ENCODE assay signal across 17 cellular contexts in the genomic region with DNA sequence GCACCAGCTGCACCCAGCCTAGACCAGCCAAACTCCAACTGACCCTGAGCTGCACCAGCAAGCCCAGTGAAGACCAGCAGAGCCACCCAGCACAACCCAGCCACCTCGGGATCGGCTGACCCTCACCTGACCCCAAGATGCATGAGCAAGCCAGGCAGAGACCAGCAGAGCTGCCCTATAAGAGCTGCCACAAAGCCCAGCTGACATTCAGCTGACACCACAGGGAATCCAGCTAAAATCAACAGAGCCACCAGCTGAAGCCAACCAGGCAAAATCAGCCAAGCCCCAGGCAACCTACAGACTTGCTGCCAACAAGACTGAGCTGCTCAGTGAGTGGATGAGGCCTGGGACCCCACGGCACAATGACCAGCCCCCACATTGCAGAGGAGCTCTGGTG. TPM values are rescaled to one million over a fixed set of nuclear protein-coding genes. Genes with fewer than 3 reads are reported as not detected.
DNase-seq lines count a peak whose midpoint lies in the region; ATAC-seq and TF ChIP-seq lines count a peak whose summit lies in the region.
"Had no signal": no experiment of that assay in that cellular context is flagged by ENCODE, and none has a peak within 500 bp of the region (broad histone marks: within the 10 kb centered on the region; RNA-seq: fewer than 3 reads in every experiment).

No MANE protein-coding gene starts in this region.

- ATAC-seq in Panc1: peak; percentile 31; the same call in 1 of the 2 replicates
- ATAC-seq in left lobe of liver: peak; percentile 72
- no peak for ATAC-seq in GM21717 (IDR thresholded peaks at IDR 0.05; ENCODE audit: unreplicated experiment)
- no peak for ATAC-seq in HG03039 (IDR thresholded peaks at IDR 0.05; ENCODE audit: unreplicated experiment)

- no peaks in the 10 kb centered on the region for H3K27me3 ChIP-seq in BLaER1 treated with 17β-estradiol and CSF1 and Interleukin-3, amounts not matched to agents 10 nM and 100 nM
- H3K27me3 ChIP-seq in H7 (ENCODE audit: control insufficient read depth, insufficient read depth, low read length) (no peaks in the 10 kb centered on the region), Panc1 (ENCODE audit: control insufficient read depth, insufficient read depth, low read length) (no peaks in the 10 kb centered on the region), mesenchymal stem cell (ENCODE audit: control insufficient read depth in 1 of 2, insufficient read depth in 1 of 2, low read length in 2 of 2) (no peaks in the 10 kb centered on the region)
- H3K27me3 ChIP-seq: breast epithelium, thyroid gland had no signal

- H4K20me1 ChIP-seq in BLaER1 treated with 17β-estradiol and CSF1 and Interleukin-3, amounts not matched to agents 10 nM and 100 nM: no peaks in the 10 kb centered on the region

- peaks cover 0 to 29% (median 20%) of the 10 kb centered on the region in 10 experiments; a peak in 13 of 20 replicates for H3K4me1 ChIP-seq in BLaER1 treated with 17β-estradiol and CSF1 and Interleukin-3, amounts not matched to agents 10 nM and 100 nM
- H3K4me1 ChIP-seq in Panc1 (ENCODE audit: control insufficient read depth, insufficient read depth, low read length) (peaks cover 13% of the 10 kb centered on the region), mesenchymal stem cell (ENCODE audit: control insufficient read depth, insufficient read depth, low read depth, low read length) (peaks cover 12% of the 10 kb centered on the region)
- H3K4me1 ChIP-seq: breast epithelium, HAP-1 had no signal

- no peak overlapping the region for H2BK15ac ChIP-seq in mesenchymal stem cell (ENCODE audit: low read depth, poor library complexity, severe bottlenecking)

- no peak overlapping the region for H3K18ac ChIP-seq in mesenchymal stem cell (ENCODE audit: low read depth in 1 of 2, low read length in 2 of 2)

- no peak overlapping the region for H3K14ac ChIP-seq in mesenchymal stem cell (ENCODE audit: low read length in 2 of 2)

- no peak overlapping the region for H4K8ac ChIP-seq in mesenchymal stem cell (ENCODE audit: low read length)

- peak overlapping the region in 8 of 11 experiments; percentile 28 to 50 (median 40); a peak in 14 of 22 replicates for H3K4me2 ChIP-seq in BLaER1 treated with 17β-estradiol and CSF1 and Interleukin-3, amounts not matched to agents 10 nM and 100 nM
- no peak overlapping the region for H3K4me2 ChIP-seq in mesenchymal stem cell (ENCODE audit: low read length, poor library complexity, severe bottlenecking)

- POLR2A ChIA-PET in Panc1 (lab: Charles Lee): interaction anchor here (0.6 kb wide), 1 partner anchor 40 kb away, joined by 3 read pairs; no protein-coding TSS in a partner anchor

- intact Hi-C loops in Panc1 (cut with micrococcal nuclease; ENCODE audit: unreplicated experiment): no loop called here

- H2BK120ac ChIP-seq in mesenchymal stem cell (ENCODE audit: low read depth, low read length): no peak overlapping the region

- no peak overlapping the region for H2BK12ac ChIP-seq in mesenchymal stem cell (ENCODE audit: low read length in 2 of 2)

- no peaks in the 10 kb centered on the region for H3K79me1 ChIP-seq in mesenchymal stem cell (replicated peaks; ENCODE audit: low read length, poor library complexity, severe bottlenecking)

- no peaks in the 10 kb centered on the region for H3K9me3 ChIP-seq in BLaER1 treated with 17β-estradiol and CSF1 and Interleukin-3, amounts not matched to agents 10 nM and 100 nM (replicated peaks in 1 of 11)
- H3K9me3 ChIP-seq in Panc1 (ENCODE audit: control insufficient read depth, insufficient read depth, low read depth, low read length): no peaks in the 10 kb centered on the region
- H3K9me3 ChIP-seq in mesenchymal stem cell (ENCODE audit: control insufficient read depth, low read length): no peaks in the 10 kb centered on the region
- H3K9me3 ChIP-seq: breast epithelium, HAP-1, thyroid gland had no signal

- no peak overlapping the region for H3K27ac ChIP-seq in BLaER1 treated with 17β-estradiol and CSF1 and Interleukin-3, amounts not matched to agents 10 nM and 100 nM
- H3K27ac ChIP-seq in Panc1 (ENCODE audit: low read length) (no peak overlapping the region), mesenchymal stem cell (ENCODE audit: low read length, poor library complexity, severe bottlenecking) (no peak overlapping the region)
- H3K27ac ChIP-seq: breast epithelium, thyroid gland had no signal

- no peak overlapping the region for H4K91ac ChIP-seq in mesenchymal stem cell (ENCODE audit: low read length)

- no peak for TF ChIP-seq CTCF in Panc1 (IDR thresholded peaks at IDR 0.05)

- H3K9ac ChIP-seq in BLaER1 treated with 17β-estradiol and CSF1 and Interleukin-3, amounts not matched to agents 10 nM and 100 nM: no peak overlapping the region
- H3K9ac ChIP-seq in mesenchymal stem cell (ENCODE audit: low read length): no peak overlapping the region

- DNase-seq in H7 (peak; percentile 68), Panc1 (ENCODE audit: low read depth, low spot score) (no peak), left lobe of liver (ENCODE audit: low spot score) (peak; percentile 55), mesenchymal stem cell (no peak)
- DNase-seq in stimulated activated CD4-positive, alpha-beta T cell treated with anti-CD3 and anti-CD28 coated beads, Interleukin-1b, Interleukin-23, amount 100 ng/mL, for 48 hours: no peak
- DNase-seq: activated B cell treated with CpG ODN at 0.5 μM for 24 hours; effector CD4-positive, alpha-beta T cell; NCI-H446; stimulated activated CD4-positive, alpha-beta T cell treated with anti-CD3 and anti-CD28 coated beads, Interleukin-2, amount 100 ng/mL, for 48 hours had no signal

- CTCF ChIA-PET in Panc1 (lab: Charles Lee): no interaction called here

- no peak overlapping the region for H3K4ac ChIP-seq in mesenchymal stem cell (ENCODE audit: low read depth in 1 of 2, low read length in 2 of 2)

- no peak overlapping the region for H3K4me3 ChIP-seq in BLaER1 treated with 17β-estradiol and CSF1 and Interleukin-3, amounts not matched to agents 10 nM and 100 nM
- H3K4me3 ChIP-seq in H7 (ENCODE audit: insufficient read depth, low read depth, low read length) (no peak overlapping the region), Panc1 (ENCODE audit: low read depth in 2 of 2, low read length in 2 of 2) (no peak overlapping the region), mesenchymal stem cell (ENCODE audit: insufficient read depth in 1 of 2, low read depth in 1 of 2, low read length in 2 of 2) (no peak overlapping the region)
- H3K4me3 ChIP-seq: breast epithelium, HAP-1, lung, thyroid gland had no signal

- WGBS in mesenchymal stem cell: 83% methylated on average over 3 of the region's 3 CpGs

- in situ Hi-C loops in Panc1 (cut with HindIII; ENCODE audit: low pct_unique_long_range_greater_than_20kb, low sequenced_read_pairs): no loop called here

- no peaks in the 10 kb centered on the region for H3K36me3 ChIP-seq in BLaER1 treated with 17β-estradiol and CSF1 and Interleukin-3, amounts not matched to agents 10 nM and 100 nM
- H3K36me3 ChIP-seq in H7 (replicated peaks; ENCODE audit: control insufficient read depth, insufficient read depth, low read length) (no peaks in the 10 kb centered on the region), Panc1 (ENCODE audit: control insufficient read depth, insufficient read depth, low read length) (no peaks in the 10 kb centered on the region), mesenchymal stem cell (ENCODE audit: control insufficient read depth in 1 of 2, insufficient read depth in 2 of 2, low read depth in 1 of 2, low read length in 2 of 2) (no peaks in the 10 kb centered on the region)
- H3K36me3 ChIP-seq: breast epithelium, HAP-1, thyroid gland had no signal

- no peak overlapping the region for H2BK5ac ChIP-seq in mesenchymal stem cell (ENCODE audit: low read depth, low read length, poor library complexity, severe bottlenecking)

- no peak overlapping the region for H3K23ac ChIP-seq in mesenchymal stem cell (ENCODE audit: low read length in 2 of 2)

- H2AFZ ChIP-seq in mesenchymal stem cell (ENCODE audit: low read depth, low read length): no peak overlapping the region

- H2AK5ac ChIP-seq in mesenchymal stem cell (ENCODE audit: low read length, severe bottlenecking): no peak overlapping the region

- BruUV-seq in Panc1 (replicated peaks; lab: Mats Ljungman, UMichigan): no TSS peak

RNA-seq across cellular contexts. Expression of a gene that starts 54.6 kb away (rescaled TPM):
- 0.59 and 0.83 TPM in 2 replicates for total RNA-seq in H7 (2014; rRNA removed; shearing (Covaris generic))
- total RNA-seq in Panc1 (2021; ENCODE audit: unreplicated experiment): 5.7 TPM
- polyA plus RNA-seq in Panc1 (2012; ENCODE audit: insufficient read length): 3.2 TPM
- 0.05 TPM for total RNA-seq in left lobe of liver
- polyA plus RNA-seq in mesenchymal stem cell (2013, experiment 1 of 2): 0.35 TPM
- 0.27 TPM for polyA plus RNA-seq in mesenchymal stem cell (2013, experiment 2 of 2)
- total RNA-seq: activated B cell treated with CpG ODN at 0.5 μM for 24 hours; natural killer cell treated with Interleukin-12 subunit alpha and Interleukin-12 subunit beta and Interleukin-15 and Interleukin-18, amount 100 ng/mL, for 72 hours had no signal

RNA-seq across cellular contexts. Expression of a gene that starts 58.6 kb away (rescaled TPM):
- total RNA-seq in H7 (2014; rRNA removed; shearing (Covaris generic)): 26.0 and 31.6 TPM in 2 replicates
- 58.6 TPM for total RNA-seq in Panc1 (2021; ENCODE audit: unreplicated experiment)
- polyA plus RNA-seq in Panc1 (2012; ENCODE audit: insufficient read length): 77.0 TPM
- total RNA-seq in left lobe of liver: 28.6 TPM
- 61.3 TPM for polyA plus RNA-seq in mesenchymal stem cell (2013, experiment 1 of 2)
- polyA plus RNA-seq in mesenchymal stem cell (2013, experiment 2 of 2): 58.6 TPM

Comparison
In these comparisons a context has a peak if more than half of its experiments do, and no peak if none do; other contexts are left out.
1. DNase-seq: peak in H7 (single experiment) and left lobe of liver (single experiment); none in Panc1 (single experiment), mesenchymal stem cell (single experiment) and stimulated activated CD4-positive, alpha-beta T cell treated with anti-CD3 and anti-CD28 coated beads, Interleukin-1b, Interleukin-23, amount 100 ng/mL, for 48 hours (single experiment).
2. ATAC-seq: peak in Panc1 (single experiment) and left lobe of liver (single experiment); none in GM21717 (single experiment) and HG03039 (single experiment).